In the genomic region with DNA sequence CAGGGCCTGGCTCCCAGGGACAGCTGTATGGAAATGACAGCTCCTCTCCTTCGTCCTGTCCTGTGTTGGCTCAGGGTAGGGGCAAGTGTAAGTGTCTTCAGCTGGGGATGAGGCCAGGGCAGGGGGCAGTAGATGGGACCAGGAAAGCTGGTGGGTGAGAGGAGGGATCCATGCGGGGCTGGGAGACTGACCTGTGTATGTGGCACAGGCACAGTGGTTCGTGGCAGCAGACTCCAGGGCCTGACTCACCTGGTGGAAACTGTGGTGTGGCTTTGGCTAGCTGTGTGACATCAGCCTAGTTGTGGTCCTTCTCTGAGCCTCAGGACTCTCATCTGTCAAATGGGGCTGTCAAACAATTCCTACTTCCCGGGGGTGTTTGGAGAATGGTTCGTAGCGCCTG, we compare ENCODE assay signal across 27 cellular contexts. TPM values are rescaled to one million over a fixed set of nuclear protein-coding genes. Genes with fewer than 3 reads are reported as not detected.
A peak's percentile ranks its signal among the peaks of the same experiment; 100 is the strongest.
DNase-seq lines count a peak whose midpoint lies in the region; ATAC-seq and TF ChIP-seq lines count a peak whose summit lies in the region.
"Had no signal": no experiment of that assay in that cellular context is flagged by ENCODE, and none has a peak within 500 bp of the region (broad histone marks: within the 10 kb centered on the region; RNA-seq: fewer than 3 reads in every experiment).

No MANE protein-coding gene starts in this region.

- no peak overlapping the region for H2AFZ ChIP-seq in neural progenitor cell (replicated peaks)

- ATAC-seq in stimulated activated effector memory CD8-positive, alpha-beta T cell treated with anti-CD3 and anti-CD28 coated beads, Interleukin-12 subunit alpha, Interleukin-12 subunit beta, amount 100 ng/mL, for 72 hours, result peak; percentile 37
- no peak for ATAC-seq in GM19452 (IDR thresholded peaks at IDR 0.05; ENCODE audit: unreplicated experiment)

- peak; percentile 27 for DNase-seq in activated effector memory CD4-positive, alpha-beta T cell treated with anti-CD3 and anti-CD28 coated beads, Interleukin-2, amount 50 U/mL, for 16 hours
- no peak for DNase-seq in activated effector memory CD4-positive, alpha-beta T cell treated with Interleukin-2 at 50 U/mL for 16 hours
- DNase-seq in neural progenitor cell (ENCODE audit: low spot score), result no peak
- no peak for DNase-seq in stimulated activated effector memory CD8-positive, alpha-beta T cell treated with anti-CD3 and anti-CD28 coated beads, Interleukin-12 subunit alpha, Interleukin-12 subunit beta, amount 100 ng/mL, for 72 hours (ENCODE audit: low spot score in 2 of 2)
- no peak for DNase-seq in stimulated activated CD4-positive, alpha-beta T cell treated with anti-CD3 and anti-CD28 coated beads, Interleukin-4, amount 100 ng/mL, for 24 hours
- DNase-seq in stimulated activated CD4-positive, alpha-beta T cell treated with anti-CD3 and anti-CD28 coated beads, Interleukin-15, amount 100 ng/mL, for 24 hours, result no peak
- DNase-seq: Calu3; CD8-positive, alpha-beta memory T cell; GF-D8; MV-4-11; NCI-H1105 treated with DMSO at 0.1 percent for 48 hours; NCI-H2029 treated with DMSO at 0.1 percent for 48 hours; NCI-H226; NCI-H524; NCI-H774; NK-92 treated with Interleukin-12 subunit alpha and Interleukin-12 subunit beta, amount 100 ng/mL, for 24 hours; Right ventricle myocardium superior had no signal

- no peak overlapping the region for H3K9ac ChIP-seq in neural progenitor cell

- peaks cover 17% of the 10 kb centered on the region for H3K4me1 ChIP-seq in neural progenitor cell

- peaks cover 11% of the 10 kb centered on the region for H4K20me1 ChIP-seq in neural progenitor cell (ENCODE audit: low read depth)
- H4K20me1 ChIP-seq: BLaER1 treated with 17β-estradiol and CSF1 and Interleukin-3, amounts not matched to agents 10 nM and 100 nM had no signal

- H3K27me3 ChIP-seq in neural progenitor cell, result peaks cover 17% of the 10 kb centered on the region
- H3K27me3 ChIP-seq: BLaER1 treated with 17β-estradiol and CSF1 and Interleukin-3, amounts not matched to agents 10 nM and 100 nM had no signal

- TF ChIP-seq CTCF in brain (conservative IDR thresholded peaks at IDR 0.05) (no peak), neural progenitor cell (IDR thresholded peaks at IDR 0.05) (no peak)

- no peaks in the 10 kb centered on the region for H3K36me3 Mint-ChIP-seq in brain
- no peaks in the 10 kb centered on the region for H3K36me3 Mint-ChIP-seq in neural progenitor cell
- no peaks in the 10 kb centered on the region for H3K36me3 Mint-ChIP-seq in stimulated activated effector memory CD8-positive, alpha-beta T cell treated with anti-CD3 and anti-CD28 coated beads, Interleukin-12 subunit alpha, Interleukin-12 subunit beta, amount 100 ng/mL, for 72 hours
- H3K36me3 Mint-ChIP-seq: CD8-positive, alpha-beta memory T cell had no signal

- peak overlapping the region; percentile 22 to 98 (median 89) for H3K27ac Mint-ChIP-seq in brain
- no peak overlapping the region for H3K27ac Mint-ChIP-seq in neural progenitor cell
- H3K27ac Mint-ChIP-seq in stimulated activated effector memory CD8-positive, alpha-beta T cell treated with anti-CD3 and anti-CD28 coated beads, Interleukin-12 subunit alpha, Interleukin-12 subunit beta, amount 100 ng/mL, for 72 hours, result no peak overlapping the region
- H3K27ac Mint-ChIP-seq: CD8-positive, alpha-beta memory T cell had no signal

- peaks cover 16% of the 10 kb centered on the region for H3F3A ChIP-seq in neural progenitor cell (ENCODE audit: low read depth)

- H3K27me3 Mint-ChIP-seq in brain, result peaks cover 10% of the 10 kb centered on the region
- H3K27me3 Mint-ChIP-seq in neural progenitor cell (ENCODE audit: insufficient read depth, low read depth), result peaks cover 45% of the 10 kb centered on the region

- no peak overlapping the region for H3K4me3 ChIP-seq in neural progenitor cell
- H3K4me3 ChIP-seq: BLaER1 treated with 17β-estradiol and CSF1 and Interleukin-3, amounts not matched to agents 10 nM and 100 nM had no signal

- H3K4me1 Mint-ChIP-seq in brain (peaks cover 56% of the 10 kb centered on the region), neural progenitor cell (peaks cover 25% of the 10 kb centered on the region)
- H3K4me1 Mint-ChIP-seq in stimulated activated effector memory CD8-positive, alpha-beta T cell treated with anti-CD3 and anti-CD28 coated beads, Interleukin-12 subunit alpha, Interleukin-12 subunit beta, amount 100 ng/mL, for 72 hours, result no peaks in the 10 kb centered on the region
- H3K4me1 Mint-ChIP-seq: CD8-positive, alpha-beta memory T cell had no signal

- H3K36me3 ChIP-seq in neural progenitor cell, result no peaks in the 10 kb centered on the region
- H3K36me3 ChIP-seq: BLaER1 treated with 17β-estradiol and CSF1 and Interleukin-3, amounts not matched to agents 10 nM and 100 nM had no signal

- peak overlapping the region; percentile 70 for H3K4me2 ChIP-seq in neural progenitor cell

- H3K4me3 Mint-ChIP-seq in brain (peak overlapping the region in 2 of 5 experiments; percentile 14 to 66), neural progenitor cell (no peak overlapping the region)
- no peak overlapping the region for H3K4me3 Mint-ChIP-seq in stimulated activated effector memory CD8-positive, alpha-beta T cell treated with anti-CD3 and anti-CD28 coated beads, Interleukin-12 subunit alpha, Interleukin-12 subunit beta, amount 100 ng/mL, for 72 hours
- H3K4me3 Mint-ChIP-seq: CD8-positive, alpha-beta memory T cell; H9 had no signal

- H3K9me3 ChIP-seq in neural progenitor cell (ENCODE audit: low read depth), result no peaks in the 10 kb centered on the region

- H3K27ac ChIP-seq in neural progenitor cell, result no peak overlapping the region
- H3K27ac ChIP-seq: 22Rv1; BLaER1 treated with 17β-estradiol and CSF1 and Interleukin-3, amounts not matched to agents 10 nM and 100 nM had no signal

- no peaks in the 10 kb centered on the region for H3K79me2 ChIP-seq in neural progenitor cell (ENCODE audit: low read depth)

- H3K9me3 Mint-ChIP-seq in brain, result peaks cover 0 to 5% (median 0%) of the 10 kb centered on the region in 5 experiments
- H3K9me3 Mint-ChIP-seq in neural progenitor cell, result no peaks in the 10 kb centered on the region
- H3K9me3 Mint-ChIP-seq in stimulated activated effector memory CD8-positive, alpha-beta T cell treated with anti-CD3 and anti-CD28 coated beads, Interleukin-12 subunit alpha, Interleukin-12 subunit beta, amount 100 ng/mL, for 72 hours, result no peaks in the 10 kb centered on the region
- H3K9me3 Mint-ChIP-seq: H9 had no signal

RNA-seq across cellular contexts. Expression of a gene that starts 13.7 kb away (rescaled TPM):
- polyA plus RNA-seq in brain (ENCODE audit: insufficient read depth, low read depth, low replicate concordance), result 0.98 TPM
- not detected in 2 replicates for total RNA-seq in neural progenitor cell (ENCODE audit: low replicate concordance)
- total RNA-seq: Calu3; CD8-positive, alpha-beta memory T cell; Daoy; H9; HT1080; IMR-90; OCI-LY7; Right ventricle myocardium superior; SK-MEL-5 had no signal
- polyA plus RNA-seq: CD8-positive, alpha-beta memory T cell; IMR-90 had no signal

RNA-seq across cellular contexts. Expression of a gene that starts 36.3 kb away (rescaled TPM):
- polyA plus RNA-seq in brain (ENCODE audit: insufficient read depth, low read depth, low replicate concordance), result 7.4 TPM
- 6.8 and 12.8 TPM in 2 replicates for total RNA-seq in neural progenitor cell (ENCODE audit: low replicate concordance)

Comparison
In these comparisons a context has a peak if more than half of its experiments do, and no peak if none do; other contexts are left out.
1. H3K27ac Mint-ChIP-seq: peak in brain (5 of 5); none in neural progenitor cell (single experiment) and stimulated activated effector memory CD8-positive, alpha-beta T cell treated with anti-CD3 and anti-CD28 coated beads, Interleukin-12 subunit alpha, Interleukin-12 subunit beta, amount 100 ng/mL, for 72 hours (single experiment).